In genomic region chr1:157505481-157506272, GRCh38 we compare ENCODE assay signal across 9 cellular contexts. TPM values are rescaled to one million over a fixed set of nuclear protein-coding genes. Genes with fewer than 3 reads are reported as not detected.
DNase-seq lines count a peak whose midpoint lies in the region; ATAC-seq, FAIRE-seq and TF ChIP-seq lines count a peak whose summit lies in the region.
"Had no signal": no experiment of that assay in that cellular context is flagged by ENCODE, and none has a peak within 500 bp of the region (broad histone marks: within the 10 kb centered on the region; RNA-seq: fewer than 3 reads in every experiment).

No MANE protein-coding gene starts in this region.

- peak; percentile 86 for TF ChIP-seq CTCF in astrocyte of the cerebellum (IDR thresholded peaks at IDR 0.05; ENCODE audit: low read depth, low read length, missing control alignments)

- in situ Hi-C loops in astrocyte of the cerebellum (cut with HindIII; ENCODE audit: low sequenced_read_pairs): no loop called here

- peak; percentile 87 for ATAC-seq in HG03135 (IDR thresholded peaks at IDR 0.05; ENCODE audit: unreplicated experiment)

- FAIRE-seq in small intestine (lab: Jason Lieb, UNC): no peak

- no peaks in the 10 kb centered on the region for H3K36me3 ChIP-seq in iPS DF 6.9 (ENCODE audit: control insufficient read depth, insufficient read depth, low read length)
- H3K36me3 ChIP-seq in small intestine (ENCODE audit: control insufficient read depth in 2 of 2, insufficient read depth in 2 of 2, low read length in 2 of 2): no peaks in the 10 kb centered on the region
- H3K36me3 ChIP-seq: tibial artery had no signal

- DNase-seq in DMS53 (lab: John Stamatoyannopoulos, UW) (peak; percentile 86), GM19238 (ENCODE audit: insufficient read length, low spot score) (peak; percentile 55), NCI-H774 (lab: John Stamatoyannopoulos, UW) (peak; percentile 78), astrocyte of the cerebellum (ENCODE audit: low read depth) (peak; percentile 27), iPS DF 6.9 (ENCODE audit: low read depth, low spot score) (peak; percentile 55), small intestine (peak; percentile 89), T-helper 9 cell (no peak)

- WGBS in iPS DF 6.9 (ENCODE audit: insufficient coverage, insufficient read length): no CpG with 5 or more reads among the region's 13 CpGs
- WGBS in small intestine, 3 donors: 20 to 34% (median 23%) methylated on average over 13 of the region's 13 CpGs

- no peak overlapping the region for H3K27ac ChIP-seq in iPS DF 6.9 (ENCODE audit: low read length)
- peak overlapping the region in 1 of 2 donors; percentile 12 for H3K27ac ChIP-seq in small intestine (ENCODE audit: low read depth in 1 of 2, low read length in 1 of 2)
- H3K27ac ChIP-seq: tibial artery had no signal

- H3K9me3 ChIP-seq in iPS DF 6.9 (ENCODE audit: control insufficient read depth, insufficient read depth, low read length): no peaks in the 10 kb centered on the region
- H3K9me3 ChIP-seq in small intestine (ENCODE audit: control insufficient read depth, low read depth): no peaks in the 10 kb centered on the region
- H3K9me3 ChIP-seq: tibial artery had no signal

- H3K27me3 ChIP-seq in iPS DF 6.9 (ENCODE audit: control insufficient read depth, insufficient read depth, low read length) (no peaks in the 10 kb centered on the region), small intestine (ENCODE audit: control insufficient read depth in 2 of 2, insufficient read depth in 2 of 2, low read length in 2 of 2) (no peaks in the 10 kb centered on the region)
- H3K27me3 ChIP-seq: tibial artery had no signal

- H3K4me1 ChIP-seq in iPS DF 6.9 (ENCODE audit: control insufficient read depth, insufficient read depth, low read length) (no peaks in the 10 kb centered on the region), small intestine (ENCODE audit: control insufficient read depth in 2 of 2, insufficient read depth in 1 of 2, low read depth in 1 of 2, low read length in 1 of 2) (no peaks in the 10 kb centered on the region)
- H3K4me1 ChIP-seq: tibial artery had no signal

- H3K4me3 ChIP-seq in astrocyte of the cerebellum (ENCODE audit: low read depth, low read length): no peak overlapping the region
- no peak overlapping the region for H3K4me3 ChIP-seq in iPS DF 6.9 (ENCODE audit: low read length)
- no peak overlapping the region for H3K4me3 ChIP-seq in small intestine (ENCODE audit: low read depth in 1 of 2, low read length in 2 of 2)
- H3K4me3 ChIP-seq: tibial artery had no signal

RNA-seq across cellular contexts. Expression of gene FCRL5, which starts 46.6 kb away (rescaled TPM):
- polyA plus RNA-seq in small intestine: 1 to 10 TPM in 2 of 3 donors, under 1 TPM in 1; 0.45 to 2.7 (median 1.7) TPM
